Comparison of ENCODE assay signal across 17 cellular contexts in the genomic region with DNA sequence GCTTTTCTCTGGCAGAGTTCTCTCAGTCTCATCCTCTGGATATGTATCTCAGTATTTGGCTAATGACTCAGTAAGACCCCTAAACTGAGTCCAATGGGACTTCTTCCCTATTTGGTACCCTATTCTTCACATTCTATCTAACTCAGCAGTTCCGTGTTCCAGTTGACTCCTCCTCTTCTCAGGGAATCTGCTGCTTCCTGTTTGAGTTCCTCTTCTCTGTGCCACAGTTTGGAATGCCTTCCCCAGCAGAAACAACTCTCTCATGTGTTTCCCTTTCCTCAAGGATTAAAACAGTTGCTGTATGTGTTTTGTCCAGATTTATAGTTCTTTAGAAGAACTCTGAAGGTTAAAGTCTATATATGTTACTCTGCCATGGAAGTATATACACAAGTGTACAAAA.
"Had no signal": no experiment of that assay in that cellular context is flagged by ENCODE, and none has a peak within 500 bp of the region (broad histone marks: within the 10 kb centered on the region; RNA-seq: fewer than 3 reads in every experiment).

No MANE protein-coding gene starts in this region.

- DNase-seq: activated CD4-positive, alpha-beta memory T cell treated with anti-CD3 and anti-CD28 coated beads for 36 hours; activated CD4-positive, CD25-positive, alpha-beta regulatory T cell treated with anti-CD3 and anti-CD28 coated beads, Interleukin-2, amount 50 U/mL, for 72 hours; activated gamma-delta T cell; activated naive CD8-positive, alpha-beta T cell treated with anti-CD3 and anti-CD28 coated beads for 36 hours; activated T-cell treated with anti-CD3 and anti-CD28 coated beads, Interleukin-2, amount 50 U/mL, for 48 hours; anterior cingulate cortex; dorsolateral prefrontal cortex; left cardiac atrium; right cardiac atrium; spleen; stimulated activated CD4-positive, alpha-beta T cell treated with anti-CD3 and anti-CD28 coated beads, Interleukin-2, amount 100 ng/mL, for 24 hours; stimulated activated naive CD4-positive, alpha-beta T cell treated with Interleukin-2 at 50 U/mL for 16 hours; SW 1271; upper lobe of left lung had no signal

- H3K27ac Mint-ChIP-seq: activated CD4-positive, alpha-beta memory T cell treated with anti-CD3 and anti-CD28 coated beads for 36 hours; activated naive CD8-positive, alpha-beta T cell treated with anti-CD3 and anti-CD28 coated beads for 36 hours; progenitor cell of endocrine pancreas had no signal

- H3K9me3 ChIP-seq: breast epithelium, SJSA1, upper lobe of left lung had no signal

- H3K4me1 Mint-ChIP-seq: activated naive CD8-positive, alpha-beta T cell treated with anti-CD3 and anti-CD28 coated beads for 36 hours had no signal

- H3K27me3 ChIP-seq: breast epithelium, dorsolateral prefrontal cortex, SJSA1, spleen, upper lobe of left lung had no signal

- H3K4me3 Mint-ChIP-seq: activated CD4-positive, alpha-beta memory T cell treated with anti-CD3 and anti-CD28 coated beads for 36 hours; activated naive CD8-positive, alpha-beta T cell treated with anti-CD3 and anti-CD28 coated beads for 36 hours had no signal

- ATAC-seq: left cardiac atrium, right cardiac atrium had no signal

- H3K27ac ChIP-seq: breast epithelium, dorsolateral prefrontal cortex, SJSA1, spleen, upper lobe of left lung had no signal

- H3K36me3 ChIP-seq: breast epithelium, SJSA1, spleen, upper lobe of left lung had no signal

- H3K36me3 Mint-ChIP-seq: activated CD4-positive, alpha-beta memory T cell treated with anti-CD3 and anti-CD28 coated beads for 36 hours; activated naive CD8-positive, alpha-beta T cell treated with anti-CD3 and anti-CD28 coated beads for 36 hours had no signal

- H3K4me3 ChIP-seq: breast epithelium, dorsolateral prefrontal cortex, SJSA1, spleen, upper lobe of left lung had no signal

- H3K4me1 ChIP-seq: breast epithelium, SJSA1, spleen, upper lobe of left lung had no signal

- H3K27me3 Mint-ChIP-seq: activated CD4-positive, alpha-beta memory T cell treated with anti-CD3 and anti-CD28 coated beads for 36 hours; activated naive CD8-positive, alpha-beta T cell treated with anti-CD3 and anti-CD28 coated beads for 36 hours; progenitor cell of endocrine pancreas had no signal
